Comparison of ENCODE assay signal across 1 cellular context in genomic region chr22:50035131-50035881, GRCh38.
TF ChIP-seq lines count a peak whose summit lies in the region.

No MANE protein-coding gene starts in this region.

TF ChIP-seq in GM12878, 131 proteins besides CTCF, POLR2A, EP300 and RAD21:
- TF ChIP-seq RAD51 (IDR thresholded peaks at IDR 0.05), result no peak
- no peak for TF ChIP-seq RCOR1 (conservative IDR thresholded peaks at IDR 0.05; ENCODE audit: low read depth, low read length)
- TF ChIP-seq MEF2B (IDR thresholded peaks at IDR 0.05; ENCODE audit: partially characterized antibody, poor library complexity, severe bottlenecking), result no peak
- no peak for TF ChIP-seq NKRF (conservative IDR thresholded peaks at IDR 0.05)
- no peak for TF ChIP-seq GABPA (IDR thresholded peaks at IDR 0.05; ENCODE audit: low read depth)
- TF ChIP-seq POU2F2 (IDR thresholded peaks at IDR 0.05; ENCODE audit: borderline replicate concordance, low read depth, low read length), result no peak
- TF ChIP-seq PRDM15 (CRISPR knock-in tag; IDR thresholded peaks at IDR 0.05), result no peak
- TF ChIP-seq ETV6 (conservative IDR thresholded peaks at IDR 0.05 in 1 of 2, IDR thresholded peaks at IDR 0.05 in 1 of 2; ENCODE audit: borderline replicate concordance in 1 of 2, low read depth in 1 of 2), result no peak
- no peak for TF ChIP-seq HDAC2 (IDR thresholded peaks at IDR 0.05)
- TF ChIP-seq ELK1 (IDR thresholded peaks at IDR 0.05; ENCODE audit: low read depth, low read length), result no peak
- no peak for TF ChIP-seq MTA3 (IDR thresholded peaks at IDR 0.05; ENCODE audit: borderline replicate concordance, low read length)
- no peak for TF ChIP-seq CHD4 (IDR thresholded peaks at IDR 0.05)
- TF ChIP-seq ZBED1 (IDR thresholded peaks at IDR 0.05; ENCODE audit: borderline replicate concordance), result no peak
- TF ChIP-seq CHD2 (IDR thresholded peaks at IDR 0.05; ENCODE audit: borderline replicate concordance, low read depth, low read length), result no peak
- TF ChIP-seq NFYA (IDR thresholded peaks at IDR 0.05; ENCODE audit: borderline replicate concordance, low read depth, low read length), result no peak
- no peak for TF ChIP-seq TCF12 (IDR thresholded peaks at IDR 0.05; ENCODE audit: low read depth, low read length)
- no peak for TF ChIP-seq ESRRA (IDR thresholded peaks at IDR 0.05; ENCODE audit: low read length)
- TF ChIP-seq TCF3 (IDR thresholded peaks at IDR 0.05; ENCODE audit: borderline replicate concordance, insufficient read depth, low read depth, low read length), result no peak
- no peak for TF ChIP-seq E4F1 (IDR thresholded peaks at IDR 0.05; ENCODE audit: borderline replicate concordance, partially characterized antibody)
